Comparison of ENCODE assay signal across 11 cellular contexts in the genomic region with DNA sequence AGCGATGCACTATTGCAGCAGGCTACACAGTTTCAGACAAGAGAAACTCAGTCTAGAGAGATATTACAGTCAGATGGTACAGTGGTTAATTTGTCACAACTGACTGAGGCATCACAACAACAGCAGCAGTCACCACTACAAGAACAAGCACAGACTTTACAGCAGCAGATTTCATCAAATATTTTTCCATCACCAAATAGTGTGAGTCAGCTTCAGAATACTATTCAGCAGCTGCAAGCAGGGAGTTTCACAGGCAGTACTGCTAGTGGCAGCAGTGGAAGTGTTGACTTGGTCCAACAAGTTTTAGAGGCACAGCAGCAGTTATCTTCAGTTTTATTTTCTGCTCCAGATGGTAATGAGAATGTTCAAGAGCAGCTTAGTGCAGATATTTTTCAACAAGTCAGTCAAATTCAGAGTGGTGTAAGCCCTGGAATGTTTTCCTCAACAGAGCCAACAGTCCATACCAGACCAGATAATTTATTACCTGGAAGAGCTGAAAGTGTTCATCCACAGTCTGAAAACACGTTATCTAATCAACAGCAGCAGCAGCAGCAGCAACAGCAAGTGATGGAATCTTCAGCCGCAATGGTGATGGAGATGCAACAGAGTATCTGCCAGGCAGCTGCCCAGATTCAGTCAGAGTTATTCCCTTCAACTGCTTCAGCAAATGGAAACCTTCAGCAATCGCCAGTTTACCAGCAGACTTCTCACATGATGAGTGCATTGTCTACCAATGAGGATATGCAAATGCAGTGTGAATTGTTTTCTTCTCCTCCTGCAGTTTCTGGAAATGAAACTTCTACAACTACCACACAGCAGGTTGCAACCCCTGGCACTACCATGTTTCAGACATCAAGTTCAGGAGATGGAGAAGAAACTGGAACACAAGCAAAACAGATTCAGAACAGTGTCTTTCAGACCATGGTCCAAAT. TPM values are rescaled to one million over a fixed set of nuclear protein-coding genes. Genes with fewer than 3 reads are reported as not detected.
A peak's percentile ranks its signal among the peaks of the same experiment; 100 is the strongest.
DNase-seq lines count a peak whose midpoint lies in the region; ATAC-seq and TF ChIP-seq lines count a peak whose summit lies in the region.
"Had no signal": no experiment of that assay in that cellular context is flagged by ENCODE, and none has a peak within 500 bp of the region (broad histone marks: within the 10 kb centered on the region; RNA-seq: fewer than 3 reads in every experiment).

No MANE protein-coding gene starts in this region.

- no peak overlapping the region for H3K4me3 ChIP-seq in choroid plexus epithelial cell (ENCODE audit: low read depth, low read length)
- H3K4me3 ChIP-seq in psoas muscle = no peak overlapping the region
- H3K4me3 ChIP-seq: A549, suprapubic skin had no signal

- 71 to 79% (median 72%) methylated on average over 4 of the region's 4 CpGs for WGBS in psoas muscle, 3 donors

- peaks cover 17% of the 10 kb centered on the region for H3K4me1 Mint-ChIP-seq in activated CD4-positive, alpha-beta T cell treated with anti-CD3 and anti-CD28 coated beads for 36 hours
- H3K4me1 Mint-ChIP-seq in IgD-negative memory B cell = peaks cover 17 to 20% (median 17%) of the 10 kb centered on the region in 3 donors

- no peak overlapping the region for H3K27ac ChIP-seq in psoas muscle
- H3K27ac ChIP-seq: A549, suprapubic skin had no signal

- CTCF ChIA-PET in activated CD4-positive, alpha-beta T cell treated with anti-CD3 and anti-CD28 coated beads for 36 hours (lab: Charles Lee) = no interaction called here

- peak; percentile 32 for DNase-seq in activated CD4-positive, alpha-beta T cell treated with anti-CD3 and anti-CD28 coated beads for 36 hours
- no peak for DNase-seq in activated CD4-positive, alpha-beta T cell treated with anti-CD3 and anti-CD28 coated beads, Interleukin-2, amount 50 U/mL, for 1 hour
- DNase-seq in choroid plexus epithelial cell (ENCODE audit: low read depth) (peak; percentile 69), psoas muscle (no peak), cerebellar nuclear complex (lab: John Stamatoyannopoulos, UW) (no peak)
- DNase-seq in stimulated activated CD8-positive, alpha-beta memory T cell treated with anti-CD3 and anti-CD28 coated beads, Interleukin-4, amount 100 ng/mL, for 48 hours = no peak
- DNase-seq: activated CD4-positive, alpha-beta T cell treated with anti-CD3 and anti-CD28 coated beads, Interleukin-2, amount 50 U/mL, for 4 hours had no signal

- H3K9me3 Mint-ChIP-seq in activated CD4-positive, alpha-beta T cell treated with anti-CD3 and anti-CD28 coated beads for 36 hours (ENCODE audit: low read depth) = no peaks in the 10 kb centered on the region
- no peaks in the 10 kb centered on the region for H3K9me3 Mint-ChIP-seq in IgD-negative memory B cell

- POLR2A ChIA-PET in activated CD4-positive, alpha-beta T cell treated with anti-CD3 and anti-CD28 coated beads for 36 hours (lab: Charles Lee) = interaction anchor here (0.6 kb wide), 1 partner anchor 121 kb away, joined by 3 read pairs; no protein-coding TSS in a partner anchor

- H3K36me3 Mint-ChIP-seq in activated CD4-positive, alpha-beta T cell treated with anti-CD3 and anti-CD28 coated beads for 36 hours (ENCODE audit: low read depth) = peaks cover 49% of the 10 kb centered on the region
- peaks cover 14% of the 10 kb centered on the region for H3K36me3 Mint-ChIP-seq in IgD-negative memory B cell

- H3K27me3 ChIP-seq in psoas muscle (ENCODE audit: insufficient read depth in 3 of 3, low read length in 2 of 3) = no peaks in the 10 kb centered on the region
- H3K27me3 ChIP-seq: suprapubic skin had no signal

- no peak overlapping the region for H3K4me3 Mint-ChIP-seq in activated CD4-positive, alpha-beta T cell treated with anti-CD3 and anti-CD28 coated beads for 36 hours
- H3K4me3 Mint-ChIP-seq in IgD-negative memory B cell = peak overlapping the region in 1 of 4 donors; percentile 52

- no peak for TF ChIP-seq CTCF in choroid plexus epithelial cell (conservative IDR thresholded peaks at IDR 0.05; ENCODE audit: low read depth, low read length)
- no peak for TF ChIP-seq CTCF in psoas muscle (IDR thresholded peaks at IDR 0.05)

- H3K4me1 ChIP-seq in psoas muscle = no peaks in the 10 kb centered on the region
- H3K4me1 ChIP-seq: suprapubic skin had no signal

- peaks cover 7 to 91% of the 10 kb centered on the region in 2 donors for H3K36me3 ChIP-seq in psoas muscle (ENCODE audit: insufficient read depth in 1 of 2, low read depth in 1 of 2)

- peak overlapping the region; percentile 71 for H3K27ac Mint-ChIP-seq in activated CD4-positive, alpha-beta T cell treated with anti-CD3 and anti-CD28 coated beads for 36 hours
- H3K27ac Mint-ChIP-seq in IgD-negative memory B cell = peak overlapping the region in 2 of 3 donors; percentile 29 to 59

- H3K9me3 ChIP-seq in psoas muscle = no peaks in the 10 kb centered on the region
- H3K9me3 ChIP-seq: A549, suprapubic skin had no signal

- intact Hi-C loops in activated CD4-positive, alpha-beta T cell treated with anti-CD3 and anti-CD28 coated beads for 36 hours (cut with DNase I, micrococcal nuclease) = no loop called here
- intact Hi-C loops in psoas muscle (cut with DNase I) = no loop called here

- ATAC-seq in activated CD4-positive, alpha-beta T cell treated with anti-CD3 and anti-CD28 coated beads for 36 hours = peak; percentile 95
- ATAC-seq in psoas muscle (peak; percentile 30 to 59 (median 46)), GM18907 (IDR thresholded peaks at IDR 0.05; ENCODE audit: unreplicated experiment) (no peak)

- no peaks in the 10 kb centered on the region for H3K27me3 Mint-ChIP-seq in activated CD4-positive, alpha-beta T cell treated with anti-CD3 and anti-CD28 coated beads for 36 hours
- no peaks in the 10 kb centered on the region for H3K27me3 Mint-ChIP-seq in IgD-negative memory B cell

RNA-seq across cellular contexts. Expression of gene NQO1, which starts 34.1 kb away (rescaled TPM):
- 10 to 100 TPM in 1 of 2 experiments, 1 to 10 TPM in 1; 9.9 to 11.4 TPM for total RNA-seq in activated CD4-positive, alpha-beta T cell treated with anti-CD3 and anti-CD28 coated beads for 36 hours
- polyA plus RNA-seq in IgD-negative memory B cell (5.4 TPM), psoas muscle (10 to 100 TPM; 12.1 to 47.1 (median 17.1) TPM)
- total RNA-seq in psoas muscle = 100 to 1,000 TPM in 1 of 4 donors, 10 to 100 TPM in 3; 29.2 to 186 (median 53.9) TPM

Comparison
In these comparisons a context has a peak if more than half of its experiments do, and no peak if none do; other contexts are left out.
1. DNase-seq: peak in activated CD4-positive, alpha-beta T cell treated with anti-CD3 and anti-CD28 coated beads for 36 hours (single experiment) and choroid plexus epithelial cell (single experiment); none in activated CD4-positive, alpha-beta T cell treated with anti-CD3 and anti-CD28 coated beads, Interleukin-2, amount 50 U/mL, for 1 hour (single experiment), psoas muscle (0 of 2), stimulated activated CD8-positive, alpha-beta memory T cell treated with anti-CD3 and anti-CD28 coated beads, Interleukin-4, amount 100 ng/mL, for 48 hours (single experiment) and cerebellar nuclear complex (0 of 2).